In the genomic region with DNA sequence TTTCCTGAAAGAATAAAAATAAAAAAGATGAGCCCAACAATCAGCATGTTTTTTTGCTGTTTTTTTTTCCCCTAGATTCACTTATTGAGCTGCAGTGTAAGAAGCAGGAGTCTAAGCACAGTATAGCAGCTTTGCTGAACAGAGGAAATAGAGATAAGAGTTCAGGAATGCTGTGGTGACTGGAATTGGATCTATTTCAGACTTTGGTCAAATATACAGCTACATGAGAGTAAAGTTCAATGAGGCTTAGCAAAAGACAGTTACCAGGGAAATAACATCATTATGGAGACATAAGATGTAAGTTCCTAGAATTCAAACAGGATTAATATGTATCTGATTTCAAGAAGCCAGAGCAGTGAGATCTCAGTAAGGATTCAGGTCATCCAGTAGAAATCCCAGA, we compare ENCODE assay signal across 21 cellular contexts.
DNase-seq lines count a peak whose midpoint lies in the region; ATAC-seq and TF ChIP-seq lines count a peak whose summit lies in the region.
"Had no signal": no experiment of that assay in that cellular context is flagged by ENCODE, and none has a peak within 500 bp of the region (broad histone marks: within the 10 kb centered on the region; RNA-seq: fewer than 3 reads in every experiment).

No MANE protein-coding gene starts in this region.

- H3K4me3 ChIP-seq in AG04449 (ENCODE audit: low read depth, low read length), result no peak overlapping the region
- H3K4me3 ChIP-seq in brain microvascular endothelial cell (ENCODE audit: low read depth, low read length), result no peak overlapping the region
- H3K4me3 ChIP-seq: A549, lung, uterus had no signal

- no peak for TF ChIP-seq CTCF in AG04449 (IDR thresholded peaks at IDR 0.05; ENCODE audit: insufficient read depth, low read length, missing control alignments)
- no peak for TF ChIP-seq CTCF in brain microvascular endothelial cell (IDR thresholded peaks at IDR 0.05; ENCODE audit: low read depth, low read length, missing control alignments)
- TF ChIP-seq CTCF in mesothelial cell of epicardium (IDR thresholded peaks at IDR 0.05; ENCODE audit: unreplicated experiment), result no peak

- in situ Hi-C loops in brain microvascular endothelial cell (cut with HindIII; ENCODE audit: low pct_ligation_motif_present, low sequenced_read_pairs), result no loop called here

- DNase-seq in AG04449 (ENCODE audit: low read depth, low spot score) (peak; percentile 59), HuH-7.5 (ENCODE audit: low spot score) (peak; percentile 4), brain microvascular endothelial cell (peak; percentile 42), mesothelial cell of epicardium (ENCODE audit: low spot score in 2 of 2, unreplicated experiment in 2 of 2) (no peak), dedifferentiated amniotic fluid mesenchymal stem cell (ENCODE audit: extremely low spot score) (no peak), immature natural killer cell (no peak)
- DNase-seq in activated CD4-positive, alpha-beta T cell treated with anti-CD3 and anti-CD28 coated beads, Interleukin-2, amount 10 ng/mL, durations not matched to agents 7 days and 5 days, result no peak
- DNase-seq: activated CD4-positive, alpha-beta T cell treated with anti-CD3 and anti-CD28 coated beads for 36 hours; activated gamma-delta T cell; activated T-cell treated with anti-CD3 and anti-CD28 coated beads, Interleukin-2, amount 50 U/mL, for 1 hour; effector CD4-positive, alpha-beta T cell; KG1; kidney glomerular epithelial cell; right cardiac atrium; stimulated activated CD4-positive, alpha-beta T cell treated with anti-CD3 and anti-CD28 coated beads, Interleukin-4, amount 100 ng/mL, for 4 hours; stimulated activated naive B cell treated with anti-CD40 and anti-IgM and Interleukin-4, amounts not matched to agents 10 μg/mL and 1 μg/mL and 100 μg/mL, for 72 hours; uterus had no signal

- H3K27me3 ChIP-seq in brain microvascular endothelial cell (replicated peaks), result no peaks in the 10 kb centered on the region
- H3K27me3 ChIP-seq: uterus had no signal

- peaks cover 2% of the 10 kb centered on the region for H3K9me3 Mint-ChIP-seq in mesothelial cell of epicardium
- H3K9me3 Mint-ChIP-seq in immature natural killer cell, result peaks cover 3 to 13% (median 8%) of the 10 kb centered on the region in 6 donors
- no peaks in the 10 kb centered on the region for H3K9me3 Mint-ChIP-seq in activated CD4-positive, alpha-beta T cell treated with anti-CD3 and anti-CD28 coated beads, Interleukin-2, amount 10 ng/mL, durations not matched to agents 7 days and 5 days

- H3K27me3 Mint-ChIP-seq in mesothelial cell of epicardium (ENCODE audit: low read depth) (no peaks in the 10 kb centered on the region), immature natural killer cell (ENCODE audit: low read depth in 3 of 3) (peaks cover 0 to 6% (median 2%) of the 10 kb centered on the region in 3 donors)
- no peaks in the 10 kb centered on the region for H3K27me3 Mint-ChIP-seq in activated CD4-positive, alpha-beta T cell treated with anti-CD3 and anti-CD28 coated beads, Interleukin-2, amount 10 ng/mL, durations not matched to agents 7 days and 5 days

- H3K4me1 Mint-ChIP-seq in mesothelial cell of epicardium (peaks cover 43% of the 10 kb centered on the region), immature natural killer cell (no peaks in the 10 kb centered on the region)
- no peaks in the 10 kb centered on the region for H3K4me1 Mint-ChIP-seq in activated CD4-positive, alpha-beta T cell treated with anti-CD3 and anti-CD28 coated beads, Interleukin-2, amount 10 ng/mL, durations not matched to agents 7 days and 5 days
- H3K4me1 Mint-ChIP-seq: activated CD4-positive, alpha-beta T cell treated with anti-CD3 and anti-CD28 coated beads for 36 hours; stimulated activated naive B cell treated with anti-CD40 and anti-IgM and Interleukin-4, amounts not matched to agents 10 μg/mL and 1 μg/mL and 100 μg/mL, for 72 hours had no signal

- no peak overlapping the region for H3K27ac ChIP-seq in brain microvascular endothelial cell
- H3K27ac ChIP-seq: A549, parathyroid adenoma, uterus had no signal

- CTCF ChIA-PET in AG04449 (lab: Yijun Ruan, JAX), result no interaction called here
- CTCF ChIA-PET in activated CD4-positive, alpha-beta T cell treated with anti-CD3 and anti-CD28 coated beads, Interleukin-2, amount 10 ng/mL, durations not matched to agents 7 days and 5 days (lab: Charles Lee), result no interaction called here

- H3K4me3 Mint-ChIP-seq in mesothelial cell of epicardium, result no peak overlapping the region
- H3K4me3 Mint-ChIP-seq in immature natural killer cell, result no peak overlapping the region
- no peak overlapping the region for H3K4me3 Mint-ChIP-seq in activated CD4-positive, alpha-beta T cell treated with anti-CD3 and anti-CD28 coated beads, Interleukin-2, amount 10 ng/mL, durations not matched to agents 7 days and 5 days
- H3K4me3 Mint-ChIP-seq: activated CD4-positive, alpha-beta T cell treated with anti-CD3 and anti-CD28 coated beads for 36 hours; stimulated activated naive B cell treated with anti-CD40 and anti-IgM and Interleukin-4, amounts not matched to agents 10 μg/mL and 1 μg/mL and 100 μg/mL, for 72 hours had no signal

- POLR2A ChIA-PET in AG04449 (lab: Yijun Ruan, JAX), result no interaction called here
- POLR2A ChIA-PET in activated CD4-positive, alpha-beta T cell treated with anti-CD3 and anti-CD28 coated beads, Interleukin-2, amount 10 ng/mL, durations not matched to agents 7 days and 5 days (lab: Charles Lee), result no interaction called here

- ATAC-seq in HG02678 (IDR thresholded peaks at IDR 0.05; ENCODE audit: unreplicated experiment), result no peak
- ATAC-seq: A549; activated CD4-positive, alpha-beta T cell treated with anti-CD3 and anti-CD28 coated beads for 36 hours; right cardiac atrium; stimulated activated naive B cell treated with anti-CD40 and anti-IgM and Interleukin-4, amounts not matched to agents 10 μg/mL and 1 μg/mL and 100 μg/mL, for 72 hours had no signal

- H3K36me3 ChIP-seq in brain microvascular endothelial cell (replicated peaks), result no peaks in the 10 kb centered on the region

- H3K36me3 Mint-ChIP-seq in mesothelial cell of epicardium (peaks cover 1% of the 10 kb centered on the region), immature natural killer cell (no peaks in the 10 kb centered on the region)
- H3K36me3 Mint-ChIP-seq in activated CD4-positive, alpha-beta T cell treated with anti-CD3 and anti-CD28 coated beads, Interleukin-2, amount 10 ng/mL, durations not matched to agents 7 days and 5 days (ENCODE audit: low read depth), result no peaks in the 10 kb centered on the region
- H3K36me3 Mint-ChIP-seq: stimulated activated naive B cell treated with anti-CD40 and anti-IgM and Interleukin-4, amounts not matched to agents 10 μg/mL and 1 μg/mL and 100 μg/mL, for 72 hours had no signal

- peak overlapping the region; percentile 66 for H3K27ac Mint-ChIP-seq in mesothelial cell of epicardium
- H3K27ac Mint-ChIP-seq in immature natural killer cell, result no peak overlapping the region
- no peak overlapping the region for H3K27ac Mint-ChIP-seq in activated CD4-positive, alpha-beta T cell treated with anti-CD3 and anti-CD28 coated beads, Interleukin-2, amount 10 ng/mL, durations not matched to agents 7 days and 5 days
- H3K27ac Mint-ChIP-seq: activated CD4-positive, alpha-beta T cell treated with anti-CD3 and anti-CD28 coated beads for 36 hours; stimulated activated naive B cell treated with anti-CD40 and anti-IgM and Interleukin-4, amounts not matched to agents 10 μg/mL and 1 μg/mL and 100 μg/mL, for 72 hours had no signal

Comparison
In these comparisons a context has a peak if more than half of its experiments do, and no peak if none do; other contexts are left out.
1. DNase-seq: peak in AG04449 (single experiment), HuH-7.5 (single experiment) and brain microvascular endothelial cell (single experiment); none in mesothelial cell of epicardium (0 of 2), dedifferentiated amniotic fluid mesenchymal stem cell (single experiment), immature natural killer cell (0 of 3) and activated CD4-positive, alpha-beta T cell treated with anti-CD3 and anti-CD28 coated beads, Interleukin-2, amount 10 ng/mL, durations not matched to agents 7 days and 5 days (single experiment).